8 cellular contexts compared by ENCODE assay signal in genomic region chr7:151851160-151851751, GRCh38. TPM values are rescaled to one million over a fixed set of nuclear protein-coding genes. Genes with fewer than 3 reads are reported as not detected.
DNase-seq lines count a peak whose midpoint lies in the region; TF ChIP-seq lines count a peak whose summit lies in the region.

No MANE protein-coding gene starts in this region.

- no peak for TF ChIP-seq POLR2A in esophagus muscularis mucosa (IDR thresholded peaks at IDR 0.05; ENCODE audit: low read depth)

- peak overlapping the region in 3 of 4 donors; percentile 18 to 33 (median 30) for H3K27ac ChIP-seq in esophagus muscularis mucosa (replicated peaks in 1 of 4)

- 74% methylated on average over 16 of the region's 16 CpGs for WGBS in esophagus muscularis mucosa

- H3K9me3 ChIP-seq in esophagus muscularis mucosa: no peaks in the 10 kb centered on the region

- no peak for TF ChIP-seq EP300 in esophagus muscularis mucosa (IDR thresholded peaks at IDR 0.05)

- peaks cover 0 to 18% (median 2%) of the 10 kb centered on the region in 4 donors for H3K4me1 ChIP-seq in esophagus muscularis mucosa

- H3K36me3 ChIP-seq in esophagus muscularis mucosa: no peaks in the 10 kb centered on the region

- DNase-seq in activated T-cell treated with anti-CD3 and anti-CD28 coated beads for 48 hours (ENCODE audit: low read depth) (peak; percentile 18), SKM-1 (lab: John Stamatoyannopoulos, UW; ENCODE audit: unreplicated experiment) (peak; percentile 38), esophagus muscularis mucosa (ENCODE audit: extremely low spot score) (no peak), renal cortical epithelial cell (ENCODE audit: low read depth) (peak; percentile 23), NCI-H1417 (lab: John Stamatoyannopoulos, UW) (no peak), NCI-H524 treated with DMSO at 0.1 percent for 48 hours (lab: John Stamatoyannopoulos, UW) (no peak), RKO (ENCODE audit: low spot score) (no peak)
- no peak for DNase-seq in activated T-cell treated with anti-CD3 and anti-CD28 coated beads, Interleukin-2, amount 50 U/mL, for 1 hour

- TF ChIP-seq CTCF in esophagus muscularis mucosa (IDR thresholded peaks at IDR 0.05): no peak

- intact Hi-C loops in esophagus muscularis mucosa (cut with DNase I): no loop called here

- no peaks in the 10 kb centered on the region for H3K27me3 ChIP-seq in esophagus muscularis mucosa

- H3K4me3 ChIP-seq in esophagus muscularis mucosa: peak overlapping the region in 2 of 4 donors; percentile 14 to 18

RNA-seq across cellular contexts. Expression of gene PRKAG2, which starts 25.7 kb away (rescaled TPM):
- total RNA-seq in esophagus muscularis mucosa: 10 to 100 TPM; 51.3 to 97.2 (median 77.5) TPM
- 45.0 and 45.5 TPM in 2 replicates for total RNA-seq in renal cortical epithelial cell

Comparison
In these comparisons a context has a peak if more than half of its experiments do, and no peak if none do; other contexts are left out.
1. DNase-seq: peak in activated T-cell treated with anti-CD3 and anti-CD28 coated beads for 48 hours (single experiment), SKM-1 (single experiment) and renal cortical epithelial cell (single experiment); none in activated T-cell treated with anti-CD3 and anti-CD28 coated beads, Interleukin-2, amount 50 U/mL, for 1 hour (single experiment), esophagus muscularis mucosa (single experiment), NCI-H1417 (0 of 3), NCI-H524 treated with DMSO at 0.1 percent for 48 hours (single experiment) and RKO (single experiment).